ENCODE assay signal across 8 cellular contexts in genomic region chr19:33302175-33302973, GRCh38. TPM values are rescaled to one million over a fixed set of nuclear protein-coding genes. Genes with fewer than 3 reads are reported as not detected.
DNase-seq lines count a peak whose midpoint lies in the region; ATAC-seq and TF ChIP-seq lines count a peak whose summit lies in the region.

Gene CEBPA, minus strand, starts transcription at chr19:33302534. Its CDS starts 120 bp downstream, at chr19:33302414.

- peaks cover 7% of the 10 kb centered on the region for H3K27me3 ChIP-seq in CD4-positive, alpha-beta memory T cell (ENCODE audit: insufficient read depth, low read length)
- H3K27me3 ChIP-seq in HL-60 (ENCODE audit: insufficient read depth, poor library complexity, severe bottlenecking), result no peaks in the 10 kb centered on the region
- H3K27me3 ChIP-seq in subcutaneous abdominal adipose tissue (ENCODE audit: control insufficient read depth in 5 of 5, insufficient read depth in 4 of 5, low read length in 5 of 5), result no peaks in the 10 kb centered on the region

- peak within 1 kb of the TSS; percentile 6 to 52 for H3K4me3 ChIP-seq in CD4-positive, alpha-beta memory T cell (ENCODE audit: low read length in 2 of 2)
- peak within 1 kb of the TSS; percentile 74 for H3K4me3 ChIP-seq in HL-60 (replicated peaks; ENCODE audit: insufficient read depth, low read length)
- H3K4me3 ChIP-seq in subcutaneous abdominal adipose tissue (ENCODE audit: low read depth in 1 of 5, low read length in 5 of 5), result peak within 1 kb of the TSS; percentile 86 to 99 (median 93)

- H3K9ac ChIP-seq in subcutaneous abdominal adipose tissue (ENCODE audit: low read length in 5 of 5), result peak within 1 kb of the TSS in 4 of 5 donors; percentile 63 to 95 (median 76)

- H3K36me3 Mint-ChIP-seq in CD4-positive, alpha-beta memory T cell, result no peaks in the 10 kb centered on the region
- no peaks in the 10 kb centered on the region for H3K36me3 Mint-ChIP-seq in activated T-helper 2 cell treated with anti-CD3 and anti-CD28 coated beads, Interferon-gamma antibody, Interleukin-2, Interleukin-4, amounts not matched to agents 10 μg/mL and 5 μg/mL and 100 μg/mL, durations not matched to agents 14 hours and 24 hours and 36 hours (ENCODE audit: low read depth)
- no peaks in the 10 kb centered on the region for H3K36me3 Mint-ChIP-seq in nephron (ENCODE audit: low read depth)

- peaks cover 22% of the 10 kb centered on the region for H3K4me1 ChIP-seq in CD4-positive, alpha-beta memory T cell (ENCODE audit: insufficient read depth, low read length)
- H3K4me1 ChIP-seq in subcutaneous abdominal adipose tissue (ENCODE audit: control insufficient read depth in 5 of 5, insufficient read depth in 5 of 5, low read length in 5 of 5), result peaks cover 2 to 67% (median 54%) of the 10 kb centered on the region in 5 donors

- H3K9me3 ChIP-seq in CD4-positive, alpha-beta memory T cell (ENCODE audit: control insufficient read depth in 1 of 2, low read length in 2 of 2), result no peaks in the 10 kb centered on the region
- no peaks in the 10 kb centered on the region for H3K9me3 ChIP-seq in subcutaneous abdominal adipose tissue (ENCODE audit: control insufficient read depth in 5 of 5, low read length in 5 of 5)

- H3K27me3 Mint-ChIP-seq in CD4-positive, alpha-beta memory T cell, result peaks cover 10 to 14% of the 10 kb centered on the region in 2 donors
- peaks cover 44% of the 10 kb centered on the region for H3K27me3 Mint-ChIP-seq in activated T-helper 2 cell treated with anti-CD3 and anti-CD28 coated beads, Interferon-gamma antibody, Interleukin-2, Interleukin-4, amounts not matched to agents 10 μg/mL and 5 μg/mL and 100 μg/mL, durations not matched to agents 14 hours and 24 hours and 36 hours (ENCODE audit: low read depth)
- H3K27me3 Mint-ChIP-seq in nephron (ENCODE audit: low read depth), result peaks cover 46% of the 10 kb centered on the region

- ATAC-seq in GM19438 (IDR thresholded peaks at IDR 0.05; ENCODE audit: low read depth, unreplicated experiment), result peak; percentile 87

- peak within 1 kb of the TSS in 7 of 8 donors; percentile 55 to 83 (median 68) for H3K4me3 Mint-ChIP-seq in CD4-positive, alpha-beta memory T cell
- H3K4me3 Mint-ChIP-seq in activated T-helper 2 cell treated with anti-CD3 and anti-CD28 coated beads, Interferon-gamma antibody, Interleukin-2, Interleukin-4, amounts not matched to agents 10 μg/mL and 5 μg/mL and 100 μg/mL, durations not matched to agents 14 hours and 24 hours and 36 hours (ENCODE audit: low read depth), result peak within 1 kb of the TSS; percentile 51
- peak within 1 kb of the TSS; percentile 76 to 81 (median 81) for H3K4me3 Mint-ChIP-seq in nephron

- peaks cover 0 to 12% (median 7%) of the 10 kb centered on the region in 4 donors for H3K4me1 Mint-ChIP-seq in CD4-positive, alpha-beta memory T cell
- no peaks in the 10 kb centered on the region for H3K4me1 Mint-ChIP-seq in activated T-helper 2 cell treated with anti-CD3 and anti-CD28 coated beads, Interferon-gamma antibody, Interleukin-2, Interleukin-4, amounts not matched to agents 10 μg/mL and 5 μg/mL and 100 μg/mL, durations not matched to agents 14 hours and 24 hours and 36 hours (ENCODE audit: low read depth)
- H3K4me1 Mint-ChIP-seq in nephron, result peaks cover 26% of the 10 kb centered on the region

- no peak within 1 kb of the TSS for H3K27ac Mint-ChIP-seq in CD4-positive, alpha-beta memory T cell
- no peak within 1 kb of the TSS for H3K27ac Mint-ChIP-seq in activated T-helper 2 cell treated with anti-CD3 and anti-CD28 coated beads, Interferon-gamma antibody, Interleukin-2, Interleukin-4, amounts not matched to agents 10 μg/mL and 5 μg/mL and 100 μg/mL, durations not matched to agents 14 hours and 24 hours and 36 hours
- H3K27ac Mint-ChIP-seq in nephron, result no peak within 1 kb of the TSS

- H3K27ac ChIP-seq in CD4-positive, alpha-beta memory T cell (ENCODE audit: low read depth, low read length), result no peak within 1 kb of the TSS
- H3K27ac ChIP-seq in HL-60 (replicated peaks) (peak within 1 kb of the TSS; percentile 93), subcutaneous abdominal adipose tissue (ENCODE audit: low read depth, low read length) (peak within 1 kb of the TSS; percentile 87)

- intact Hi-C loops in CD4-positive, alpha-beta memory T cell (cut with micrococcal nuclease), result loop anchor here (1.0 to 2.0 kb wide), 2 partner anchors 67 to 70 kb away; partner anchors contain the start of gene CEBPG
- intact Hi-C loops in activated T-helper 2 cell treated with anti-CD3 and anti-CD28 coated beads, Interferon-gamma antibody, Interleukin-2, Interleukin-4, amounts not matched to agents 10 μg/mL and 5 μg/mL and 100 μg/mL, durations not matched to agents 14 hours and 24 hours and 36 hours (cut with micrococcal nuclease), result loop anchor here (2.0 to 5.0 kb wide), 2 partner anchors 68 to 70 kb away; partner anchors contain the start of gene CEBPG

- no peaks in the 10 kb centered on the region for H3K36me3 ChIP-seq in CD4-positive, alpha-beta memory T cell (ENCODE audit: insufficient read depth, low read length)
- peaks cover 0 to 10% (median 0%) of the 10 kb centered on the region in 5 donors for H3K36me3 ChIP-seq in subcutaneous abdominal adipose tissue (ENCODE audit: control insufficient read depth in 5 of 5, insufficient read depth in 5 of 5, low read length in 5 of 5)

- DNase-seq in CD4-positive, alpha-beta memory T cell, result peak in 4 of 5 donors; percentile 48 to 61 (median 54)
- DNase-seq in HL-60 (ENCODE audit: low read depth in 1 of 2, low spot score in 1 of 2) (peak; percentile 86 to 94), OCI-M1 (lab: John Stamatoyannopoulos, UW) (peak; percentile 88), fibroblast of the conjunctiva (ENCODE audit: low read depth) (peak; percentile 39)
- peak; percentile 31 for DNase-seq in activated T-helper 2 cell treated with anti-CD3 and anti-CD28 coated beads, Interferon-gamma antibody, Interleukin-2, Interleukin-4, amounts not matched to agents 10 μg/mL and 5 μg/mL and 100 μg/mL, durations not matched to agents 14 hours and 24 hours and 36 hours (ENCODE audit: low spot score)

- CTCF ChIA-PET in CD4-positive, alpha-beta memory T cell (lab: Charles Lee; ENCODE audit: partially characterized antibody), result interaction anchor here (1.1 to 1.2 kb wide), 2 partner anchors 70 to 75 kb away, joined by 3 to 4 read pairs; no protein-coding TSS in a partner anchor

- H3K9me3 Mint-ChIP-seq in CD4-positive, alpha-beta memory T cell, result no peaks in the 10 kb centered on the region
- H3K9me3 Mint-ChIP-seq in activated T-helper 2 cell treated with anti-CD3 and anti-CD28 coated beads, Interferon-gamma antibody, Interleukin-2, Interleukin-4, amounts not matched to agents 10 μg/mL and 5 μg/mL and 100 μg/mL, durations not matched to agents 14 hours and 24 hours and 36 hours, result no peaks in the 10 kb centered on the region
- no peaks in the 10 kb centered on the region for H3K9me3 Mint-ChIP-seq in nephron

- POLR2A ChIA-PET in CD4-positive, alpha-beta memory T cell (lab: Charles Lee; ENCODE audit: partially characterized antibody), result interaction anchor here (0.7 to 1.5 kb wide), 3 partner anchors 10 to 143 kb away, joined by 3 to 7 read pairs (median 3); no protein-coding TSS in a partner anchor

- TF ChIP-seq CTCF in HL-60 (IDR thresholded peaks at IDR 0.05; ENCODE audit: insufficient read depth, low read length), result peak; percentile 20
- TF ChIP-seq CTCF in nephron (IDR thresholded peaks at IDR 0.05; ENCODE audit: unreplicated experiment in 3 of 3), result peak; percentile 31 to 50 (median 45)

RNA-seq across cellular contexts. Expression of gene CEBPA, which starts in this region (rescaled TPM):
- total RNA-seq in CD4-positive, alpha-beta memory T cell, result 1 to 10 TPM; 2.3 to 2.4 TPM
- under 1 TPM; 0.20 to 0.94 TPM for polyA plus RNA-seq in CD4-positive, alpha-beta memory T cell
- total RNA-seq in activated T-helper 2 cell treated with anti-CD3 and anti-CD28 coated beads, Interferon-gamma antibody, Interleukin-2, Interleukin-4, amounts not matched to agents 10 μg/mL and 5 μg/mL and 100 μg/mL, durations not matched to agents 14 hours and 24 hours and 36 hours, result 0.73 and 0.90 TPM in 2 replicates

Comparison
In these comparisons a context has a peak if more than half of its experiments do, and no peak if none do; other contexts are left out.
1. Peak in DNase-seq in activated T-helper 2 cell treated with anti-CD3 and anti-CD28 coated beads, Interferon-gamma antibody, Interleukin-2, Interleukin-4, amounts not matched to agents 10 μg/mL and 5 μg/mL and 100 μg/mL, durations not matched to agents 14 hours and 24 hours and 36 hours; RNA of the gene not detected or under 1 TPM.
2. DNase-seq: peak in every context shown above with its lines; median percentile 90 in HL-60; 88 in OCI-M1; 54 in CD4-positive, alpha-beta memory T cell; 39 in fibroblast of the conjunctiva; 31 in activated T-helper 2 cell treated with anti-CD3 and anti-CD28 coated beads, Interferon-gamma antibody, Interleukin-2, Interleukin-4, amounts not matched to agents 10 μg/mL and 5 μg/mL and 100 μg/mL, durations not matched to agents 14 hours and 24 hours and 36 hours.
3. H3K4me3 ChIP-seq: peak in every context shown above with its lines; median percentile 93 in subcutaneous abdominal adipose tissue; 74 in HL-60; 29 in CD4-positive, alpha-beta memory T cell.